Comparison of ENCODE assay signal across 1 cellular context in genomic region chr11:640021-640706, GRCh38.
TF ChIP-seq lines count a peak whose summit lies in the region.

No MANE protein-coding gene starts in this region.

TF ChIP-seq in SK-N-SH treated with all-trans-retinoic acid at 6 μM for 48 hours, 23 proteins besides CTCF, POLR2A, EP300 and RAD21 (continued from another document):
- TF ChIP-seq PATZ1 (CRISPR knock-in tag; IDR thresholded peaks at IDR 0.05; ENCODE audit: borderline replicate concordance) (no peak), BACH2 (CRISPR knock-in tag; IDR thresholded peaks at IDR 0.05; ENCODE audit: borderline replicate concordance) (no peak), ESRRG (CRISPR knock-in tag; IDR thresholded peaks at IDR 0.05) (no peak)
